ENCODE assay signal across 18 cellular contexts in genomic region chr4:164193676-164194075, GRCh38.
"Had no signal": no experiment of that assay in that cellular context is flagged by ENCODE, and none has a peak within 500 bp of the region (broad histone marks: within the 10 kb centered on the region; RNA-seq: fewer than 3 reads in every experiment).

No MANE protein-coding gene starts in this region.

- H3K27ac ChIP-seq: coronary artery, dorsolateral prefrontal cortex, esophagus muscularis mucosa, foreskin keratinocyte, gastroesophageal sphincter, heart left ventricle, left lung, lower lobe of right lung had no signal

- H3K9me3 ChIP-seq: esophagus muscularis mucosa, gastroesophageal sphincter, heart left ventricle, left lung, lower lobe of right lung, mucosa of descending colon had no signal

- H3K4me1 Mint-ChIP-seq: mesothelial cell of epicardium; naive thymus-derived CD4-positive, alpha-beta T cell had no signal

- DNase-seq: dermis blood vessel endothelial cell; dorsolateral prefrontal cortex; effector CD4-positive, alpha-beta T cell; effector memory CD4-positive, alpha-beta T cell; foreskin keratinocyte; heart left ventricle; hippocampal formation; left cardiac atrium; left lung; left ventricle myocardium superior; lower lobe of right lung; mesenchymal stem cell; mucosa of descending colon; naive thymus-derived CD4-positive, alpha-beta T cell had no signal

- H3K36me3 Mint-ChIP-seq: mesothelial cell of epicardium; naive thymus-derived CD4-positive, alpha-beta T cell had no signal

- H3K4me3 Mint-ChIP-seq: mesothelial cell of epicardium; naive thymus-derived CD4-positive, alpha-beta T cell had no signal

- H3K36me3 ChIP-seq: esophagus muscularis mucosa, gastroesophageal sphincter, heart left ventricle, left lung, lower lobe of right lung had no signal

- H3K27me3 ChIP-seq: dorsolateral prefrontal cortex, esophagus muscularis mucosa, foreskin keratinocyte, gastroesophageal sphincter, heart left ventricle, left lung had no signal

- H3K4me3 ChIP-seq: coronary artery, dorsolateral prefrontal cortex, esophagus muscularis mucosa, gastroesophageal sphincter, heart left ventricle, left lung, lower lobe of right lung, mucosa of descending colon had no signal

- H3K27ac Mint-ChIP-seq: mesothelial cell of epicardium; naive thymus-derived CD4-positive, alpha-beta T cell had no signal

- H3K4me1 ChIP-seq: esophagus muscularis mucosa, foreskin keratinocyte, gastroesophageal sphincter, heart left ventricle, left lung, lower lobe of right lung had no signal
